ENCODE assay signal across 1 cellular context in genomic region chr20:3021327-3021726, GRCh38.
A peak's percentile ranks its signal among the peaks of the same experiment; 100 is the strongest.
TF ChIP-seq lines count a peak whose summit lies in the region.

No MANE protein-coding gene starts in this region.

TF ChIP-seq in HepG2, 621 proteins besides CTCF, POLR2A, EP300 and RAD21:
- TF ChIP-seq RORA (CRISPR knock-in tag; IDR thresholded peaks at IDR 0.05): no peak
- TF ChIP-seq ZNF761 (CRISPR knock-in tag; conservative IDR thresholded peaks at IDR 0.05): no peak
- no peak for TF ChIP-seq PPARG (CRISPR knock-in tag; conservative IDR thresholded peaks at IDR 0.05)
- no peak for TF ChIP-seq ZNF460 (CRISPR knock-in tag; IDR thresholded peaks at IDR 0.05; ENCODE audit: borderline replicate concordance)
- no peak for TF ChIP-seq ZNF441 (CRISPR knock-in tag; IDR thresholded peaks at IDR 0.05; ENCODE audit: borderline replicate concordance)
- TF ChIP-seq KIAA2018 (CRISPR knock-in tag; IDR thresholded peaks at IDR 0.05; ENCODE audit: borderline replicate concordance): no peak
- TF ChIP-seq CBX1 (IDR thresholded peaks at IDR 0.05; ENCODE audit: low read depth): no peak
- TF ChIP-seq YY1 (IDR thresholded peaks at IDR 0.05; ENCODE audit: insufficient read depth, insufficient replicate concordance, low read depth, low read length): no peak
- no peak for TF ChIP-seq ZNF34 (CRISPR knock-in tag; IDR thresholded peaks at IDR 0.05; ENCODE audit: borderline replicate concordance)
- no peak for TF ChIP-seq ZNF317 (CRISPR knock-in tag; IDR thresholded peaks at IDR 0.05)
- TF ChIP-seq NR2F2 (IDR thresholded peaks at IDR 0.05; ENCODE audit: borderline replicate concordance, low read depth): no peak
- no peak for TF ChIP-seq HNRNPLL (IDR thresholded peaks at IDR 0.05; ENCODE audit: low read depth, low read length, poor library complexity, severe bottlenecking)
- TF ChIP-seq HNF4G (IDR thresholded peaks at IDR 0.05; ENCODE audit: borderline replicate concordance, low read depth, low read length): peak; percentile 9; the same call in 1 of the 2 replicates
- TF ChIP-seq HNF4G (CRISPR knock-in tag; IDR thresholded peaks at IDR 0.05; ENCODE audit: borderline replicate concordance, low read depth): no peak
- no peak for TF ChIP-seq ZNF713 (CRISPR knock-in tag; IDR thresholded peaks at IDR 0.05)
- peak; percentile 92 to 93 for TF ChIP-seq MAFK (conservative IDR thresholded peaks at IDR 0.05 in 1 of 2, IDR thresholded peaks at IDR 0.05 in 1 of 2; ENCODE audit: low read length in 2 of 2)
- TF ChIP-seq PITX1 (CRISPR knock-in tag; IDR thresholded peaks at IDR 0.05): no peak
- no peak for TF ChIP-seq ELF4 (CRISPR knock-in tag; IDR thresholded peaks at IDR 0.05; ENCODE audit: borderline replicate concordance)
- no peak for TF ChIP-seq TRIM24 (CRISPR knock-in tag; IDR thresholded peaks at IDR 0.05)
- TF ChIP-seq POGK (CRISPR knock-in tag; conservative IDR thresholded peaks at IDR 0.05): no peak
- TF ChIP-seq TFAP4 (IDR thresholded peaks at IDR 0.05; ENCODE audit: borderline replicate concordance, low read depth): no peak
- no peak for TF ChIP-seq PAXIP1 (CRISPR knock-in tag; conservative IDR thresholded peaks at IDR 0.05)
- TF ChIP-seq ZNF839 (CRISPR knock-in tag; IDR thresholded peaks at IDR 0.05; ENCODE audit: borderline replicate concordance): no peak
- TF ChIP-seq HBP1 (CRISPR knock-in tag; IDR thresholded peaks at IDR 0.05; ENCODE audit: low read depth): no peak
- TF ChIP-seq E2F5 (CRISPR knock-in tag; conservative IDR thresholded peaks at IDR 0.05): no peak
- TF ChIP-seq GMEB1 (CRISPR knock-in tag; IDR thresholded peaks at IDR 0.05; ENCODE audit: borderline replicate concordance): no peak
- TF ChIP-seq RFX5 (IDR thresholded peaks at IDR 0.05; ENCODE audit: low read depth, low read length): 0 out of 2 replicates have a peak, but pooled peaks have one; percentile 14
- no peak for TF ChIP-seq TARDBP (CRISPR knock-in tag; IDR thresholded peaks at IDR 0.05)
- TF ChIP-seq ZNF124 (CRISPR knock-in tag; IDR thresholded peaks at IDR 0.05): no peak
- TF ChIP-seq NFE2L2 (IDR thresholded peaks at IDR 0.05; ENCODE audit: low read length): no peak
- no peak for TF ChIP-seq HHEX (CRISPR knock-in tag; IDR thresholded peaks at IDR 0.05)
- TF ChIP-seq ZMYM2 (CRISPR knock-in tag; IDR thresholded peaks at IDR 0.05): no peak
- TF ChIP-seq MAFF (IDR thresholded peaks at IDR 0.05; ENCODE audit: low read depth, low read length): peak; percentile 88
- no peak for TF ChIP-seq E2F2 (CRISPR knock-in tag; IDR thresholded peaks at IDR 0.05; ENCODE audit: borderline replicate concordance)
- TF ChIP-seq KLF15 (CRISPR knock-in tag; IDR thresholded peaks at IDR 0.05; ENCODE audit: borderline replicate concordance): no peak
